1 cellular context compared by ENCODE assay signal in genomic region chr4:46975144-46975543, GRCh38.
TF ChIP-seq lines count a peak whose summit lies in the region.

No MANE protein-coding gene starts in this region.

TF ChIP-seq in WTC11, 78 proteins besides CTCF, POLR2A, EP300 and RAD21 (continued from another document):
- TF ChIP-seq IRF1 (CRISPR knock-in tag; IDR thresholded peaks at IDR 0.05) (no peak), MYBL2 (CRISPR knock-in tag; IDR thresholded peaks at IDR 0.05) (no peak), EMX1 (CRISPR knock-in tag; IDR thresholded peaks at IDR 0.05) (no peak), ZBTB21 (CRISPR knock-in tag; IDR thresholded peaks at IDR 0.05; ENCODE audit: borderline replicate concordance) (no peak), ZNF317 (CRISPR knock-in tag; IDR thresholded peaks at IDR 0.05; ENCODE audit: borderline replicate concordance, low read depth) (no peak), ATF2 (CRISPR knock-in tag; IDR thresholded peaks at IDR 0.05; ENCODE audit: borderline replicate concordance, low read depth) (no peak), SMAD3 (CRISPR knock-in tag; IDR thresholded peaks at IDR 0.05; ENCODE audit: borderline replicate concordance) (no peak)
TF ChIP-seq in WTC11: peak in this region for 0.
